28 cellular contexts compared by ENCODE assay signal in the genomic region with DNA sequence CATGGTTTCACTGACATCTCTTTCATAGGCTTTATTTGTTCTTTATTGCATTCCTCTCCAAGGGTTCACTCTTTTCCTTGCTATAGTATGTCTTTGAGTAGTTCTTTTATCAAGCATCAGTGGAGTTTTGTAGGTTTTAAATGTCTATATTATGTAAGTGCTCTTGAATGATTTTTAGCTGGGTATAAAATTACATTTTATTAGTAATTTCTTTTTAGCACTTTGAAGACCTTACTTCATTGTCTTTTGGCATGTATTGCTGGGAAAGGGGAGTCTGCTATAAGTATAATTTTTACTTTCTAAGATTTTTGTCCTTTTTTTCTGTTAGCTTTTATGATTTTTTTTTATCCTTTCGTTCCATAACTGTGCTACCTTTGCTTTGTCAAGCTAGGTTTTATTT. TPM values are rescaled to one million over a fixed set of nuclear protein-coding genes. Genes with fewer than 3 reads are reported as not detected.
"Had no signal": no experiment of that assay in that cellular context is flagged by ENCODE, and none has a peak within 500 bp of the region (broad histone marks: within the 10 kb centered on the region; RNA-seq: fewer than 3 reads in every experiment).

No MANE protein-coding gene starts in this region.

- H3K9me3 ChIP-seq: ovary, testis, uterus had no signal

- H3K9ac ChIP-seq: neural progenitor cell, parathyroid adenoma had no signal

- DNase-seq: natural killer cell; occipital lobe; ovary; posterior cingulate gyrus; psoas muscle; right cardiac atrium; spleen; stimulated activated CD4-positive, alpha-beta T cell treated with anti-CD3 and anti-CD28 coated beads, Interleukin-12 subunit alpha, Interleukin-12 subunit beta, amount 100 ng/mL, for 4 hours; stimulated activated CD4-positive, alpha-beta T cell treated with anti-CD3 and anti-CD28 coated beads, Interleukin-1b, Interleukin-23, amount 100 ng/mL, for 48 hours; stimulated activated CD4-positive, alpha-beta T cell treated with anti-CD3 and anti-CD28 coated beads, Interleukin-4, amount 100 ng/mL, for 1 hour; stimulated activated CD4-positive, alpha-beta T cell treated with anti-CD3 and anti-CD28 coated beads, Interleukin-4, amount 100 ng/mL, for 4 hours; stimulated activated CD8-positive, alpha-beta memory T cell treated with anti-CD3 and anti-CD28 coated beads, Interleukin-4, amount 100 ng/mL, for 48 hours; stimulated activated naive CD4-positive, alpha-beta T cell; stimulated activated naive CD8-positive, alpha-beta T cell treated with anti-CD3 and anti-CD28 coated beads, Interleukin-15, amount 100 ng/mL, for 72 hours; stimulated activated naive CD8-positive, alpha-beta T cell treated with anti-CD3 and anti-CD28 coated beads, Interleukin-15, Interleukin-2, amounts not matched to agents 100 U/mL and 50 U/mL, for 24 hours; substantia nigra; testis; tibial artery; transverse colon; upper lobe of right lung; uterus had no signal

- H3K4me3 ChIP-seq: neural progenitor cell, ovary, psoas muscle, skin epidermis, smooth muscle cell, spleen, suprapubic skin, testis, tibial artery, transverse colon, upper lobe of right lung, uterus had no signal

- H3K79me2 ChIP-seq: parathyroid adenoma had no signal

- H3K27ac ChIP-seq: neural progenitor cell, ovary, parathyroid adenoma, psoas muscle, skin epidermis, spleen, suprapubic skin, testis, tibial artery, transverse colon, upper lobe of right lung, uterus had no signal

- ATAC-seq: natural killer cell; psoas muscle; right cardiac atrium; sciatic nerve; stimulated activated memory B cell treated with anti-CD40 and anti-IgM and Interleukin-4, amounts not matched to agents 10 μg/mL and 1 μg/mL and 100 μg/mL, for 72 hours; stimulated activated naive CD8-positive, alpha-beta T cell treated with anti-CD3 and anti-CD28 coated beads, Interleukin-15, amount 100 ng/mL, for 72 hours; stimulated activated naive CD8-positive, alpha-beta T cell treated with anti-CD3 and anti-CD28 coated beads, Interleukin-15, Interleukin-2, amounts not matched to agents 100 U/mL and 50 U/mL, for 24 hours; upper lobe of right lung had no signal

- H3K27me3 ChIP-seq: neural progenitor cell, ovary, spleen, suprapubic skin, testis, tibial artery, transverse colon, upper lobe of right lung, uterus had no signal

- H2AFZ ChIP-seq: neural progenitor cell, parathyroid adenoma had no signal

- H3K4me1 ChIP-seq: neural progenitor cell, parathyroid adenoma, suprapubic skin, testis, tibial artery, transverse colon, upper lobe of right lung, uterus had no signal

- H3K4me2 ChIP-seq: neural progenitor cell, smooth muscle cell had no signal

- H3K36me3 ChIP-seq: neural progenitor cell, ovary, spleen, suprapubic skin, tibial artery, transverse colon, upper lobe of right lung, uterus had no signal

RNA-seq across cellular contexts. Expression of gene CAT, which starts 25.5 kb away (rescaled TPM):
- total RNA-seq: smooth muscle cell had no signal
- polyA plus RNA-seq: smooth muscle cell had no signal
